In the genomic region with DNA sequence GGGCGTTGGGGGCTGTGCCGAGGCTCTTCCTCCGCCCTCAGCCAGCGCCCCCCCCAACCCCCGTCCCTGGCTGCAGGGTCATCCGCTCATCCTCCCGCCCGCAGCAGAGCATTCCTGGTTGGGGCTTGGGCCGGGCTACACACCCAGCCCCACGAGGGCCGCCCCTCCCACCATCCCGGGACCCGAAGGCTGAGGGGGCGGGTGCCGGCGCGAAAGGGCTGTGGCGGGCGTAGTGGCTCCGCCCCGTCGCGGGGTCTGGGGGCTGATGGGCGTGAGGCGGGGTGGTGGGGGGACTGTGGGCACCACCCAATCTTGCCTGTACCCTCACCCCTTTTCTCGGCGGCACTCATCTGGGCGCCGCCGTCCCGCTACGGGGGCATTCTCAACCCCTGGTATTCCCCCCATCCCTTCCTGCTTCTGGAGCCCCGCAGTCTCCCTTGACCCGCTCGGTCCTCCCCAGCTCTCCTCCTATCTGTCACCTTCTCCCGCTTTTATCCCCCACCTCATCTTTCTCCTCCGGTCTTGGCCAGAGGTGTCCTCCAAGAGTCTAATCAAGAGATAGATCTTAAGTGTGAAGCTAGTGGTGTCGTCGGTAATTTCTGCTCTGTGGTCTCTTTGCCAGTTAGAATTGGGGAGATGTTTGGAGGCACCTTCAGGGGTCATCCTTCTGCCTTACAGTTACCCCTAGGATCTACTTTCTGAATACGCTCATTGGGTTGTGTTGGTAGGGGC, we compare ENCODE assay signal across 8 cellular contexts. TPM values are rescaled to one million over a fixed set of nuclear protein-coding genes. Genes with fewer than 3 reads are reported as not detected.
DNase-seq lines count a peak whose midpoint lies in the region; TF ChIP-seq lines count a peak whose summit lies in the region.

No MANE protein-coding gene starts in this region.

- H3K4me3 ChIP-seq in HFF-Myc (replicated peaks; ENCODE audit: low read depth, low read length) (peak overlapping the region; percentile 77), Loucy (ENCODE audit: low read length, poor library complexity, severe bottlenecking) (peak overlapping the region; percentile 89)

- TF ChIP-seq CTCF in HFF-Myc (IDR thresholded peaks at IDR 0.05; ENCODE audit: low read depth, low read length, missing control alignments) (no peak), Loucy (conservative IDR thresholded peaks at IDR 0.05; ENCODE audit: low read length) (no peak), osteocyte (IDR thresholded peaks at IDR 0.05) (no peak)

- H3K9me3 ChIP-seq in Loucy (ENCODE audit: insufficient read depth, low read depth, low read length) = no peaks in the 10 kb centered on the region

- no peaks in the 10 kb centered on the region for H3K9me2 ChIP-seq in Loucy (replicated peaks; ENCODE audit: low read depth, low read length)

- H2AFZ ChIP-seq in Loucy (ENCODE audit: low read length) = peak overlapping the region; percentile 58

- intact Hi-C loops in activated T-helper 1 cell treated with anti-CD3 and anti-CD28 coated beads, Interleukin-12 subunit alpha, Interleukin-12 subunit beta, Interleukin-2, Interleukin-4 antibody, amounts not matched to agents 30 ng/mL and 10 ng/mL and 1 ng/mL, durations not matched to agents 14 hours and 24 hours and 36 hours (cut with micrococcal nuclease) = loop anchor here (2.0 to 10.0 kb wide), 2 partner anchors 368 to 1346 kb away; no protein-coding TSS in a partner anchor

- H3K27ac Mint-ChIP-seq in activated T-helper 1 cell treated with anti-CD3 and anti-CD28 coated beads, Interleukin-12 subunit alpha, Interleukin-12 subunit beta, Interleukin-2, Interleukin-4 antibody, amounts not matched to agents 30 ng/mL and 10 ng/mL and 1 ng/mL, durations not matched to agents 14 hours and 24 hours and 36 hours = peak overlapping the region; percentile 71
- peak overlapping the region; percentile 70 for H3K27ac Mint-ChIP-seq in osteocyte (ENCODE audit: unreplicated experiment)

- no peaks in the 10 kb centered on the region for H3K36me3 Mint-ChIP-seq in activated T-helper 1 cell treated with anti-CD3 and anti-CD28 coated beads, Interleukin-12 subunit alpha, Interleukin-12 subunit beta, Interleukin-2, Interleukin-4 antibody, amounts not matched to agents 30 ng/mL and 10 ng/mL and 1 ng/mL, durations not matched to agents 14 hours and 24 hours and 36 hours (ENCODE audit: low read depth)
- H3K36me3 Mint-ChIP-seq in osteocyte (ENCODE audit: unreplicated experiment) = no peaks in the 10 kb centered on the region

- H3K36me3 ChIP-seq in Loucy (ENCODE audit: insufficient read depth, low read length) = no peaks in the 10 kb centered on the region

- peaks cover 9% of the 10 kb centered on the region for H3K4me1 ChIP-seq in Loucy (ENCODE audit: insufficient read depth, low read length, poor library complexity, severe bottlenecking)

- H3F3A ChIP-seq in Loucy (ENCODE audit: low read depth) = no peaks in the 10 kb centered on the region

- DNase-seq in activated gamma-delta T cell (lab: John Stamatoyannopoulos, UW) (peak; percentile 61), activated gamma-delta T cell treated with Interleukin-2 at 50 U/mL for 16 hours (no peak), HFF-Myc (ENCODE audit: extremely low read depth, low read depth) (no peak), glomerular visceral epithelial cell (ENCODE audit: extremely low spot score) (peak; percentile 51), osteocyte (ENCODE audit: extremely low spot score, unreplicated experiment) (no peak), GM19240 (ENCODE audit: insufficient read length, low spot score) (no peak)
- DNase-seq in activated T-helper 1 cell treated with anti-CD3 and anti-CD28 coated beads, Interleukin-12 subunit alpha, Interleukin-12 subunit beta, Interleukin-2, Interleukin-4 antibody, amounts not matched to agents 30 ng/mL and 10 ng/mL and 1 ng/mL, durations not matched to agents 14 hours and 24 hours and 36 hours (ENCODE audit: low spot score) = peak; percentile 16

- peak overlapping the region; percentile 72 for H3K9ac ChIP-seq in Loucy (ENCODE audit: low read depth, low read length, poor library complexity, severe bottlenecking)

- H3K4me3 Mint-ChIP-seq in activated T-helper 1 cell treated with anti-CD3 and anti-CD28 coated beads, Interleukin-12 subunit alpha, Interleukin-12 subunit beta, Interleukin-2, Interleukin-4 antibody, amounts not matched to agents 30 ng/mL and 10 ng/mL and 1 ng/mL, durations not matched to agents 14 hours and 24 hours and 36 hours = peak overlapping the region; percentile 87
- peak overlapping the region; percentile 91 for H3K4me3 Mint-ChIP-seq in osteocyte (ENCODE audit: unreplicated experiment)

- H3K4me2 ChIP-seq in Loucy (ENCODE audit: low read depth, low read length, poor library complexity, severe bottlenecking) = peak overlapping the region; percentile 74

- peaks cover 20% of the 10 kb centered on the region for H3K4me1 Mint-ChIP-seq in activated T-helper 1 cell treated with anti-CD3 and anti-CD28 coated beads, Interleukin-12 subunit alpha, Interleukin-12 subunit beta, Interleukin-2, Interleukin-4 antibody, amounts not matched to agents 30 ng/mL and 10 ng/mL and 1 ng/mL, durations not matched to agents 14 hours and 24 hours and 36 hours (ENCODE audit: low read depth)
- peaks cover 38% of the 10 kb centered on the region for H3K4me1 Mint-ChIP-seq in osteocyte (ENCODE audit: unreplicated experiment)

- no peaks in the 10 kb centered on the region for H3K27me3 ChIP-seq in Loucy (ENCODE audit: insufficient read depth, low read length, poor library complexity, severe bottlenecking)

- peaks cover 30% of the 10 kb centered on the region for H3K27me3 Mint-ChIP-seq in activated T-helper 1 cell treated with anti-CD3 and anti-CD28 coated beads, Interleukin-12 subunit alpha, Interleukin-12 subunit beta, Interleukin-2, Interleukin-4 antibody, amounts not matched to agents 30 ng/mL and 10 ng/mL and 1 ng/mL, durations not matched to agents 14 hours and 24 hours and 36 hours (ENCODE audit: insufficient read depth)
- no peaks in the 10 kb centered on the region for H3K27me3 Mint-ChIP-seq in osteocyte (ENCODE audit: unreplicated experiment)

- no peaks in the 10 kb centered on the region for H3K9me3 Mint-ChIP-seq in activated T-helper 1 cell treated with anti-CD3 and anti-CD28 coated beads, Interleukin-12 subunit alpha, Interleukin-12 subunit beta, Interleukin-2, Interleukin-4 antibody, amounts not matched to agents 30 ng/mL and 10 ng/mL and 1 ng/mL, durations not matched to agents 14 hours and 24 hours and 36 hours
- no peaks in the 10 kb centered on the region for H3K9me3 Mint-ChIP-seq in osteocyte (ENCODE audit: unreplicated experiment)

- H4K20me1 ChIP-seq in Loucy (ENCODE audit: insufficient read depth, low read length, poor library complexity, severe bottlenecking) = no peaks in the 10 kb centered on the region

- H3K79me2 ChIP-seq in Loucy (ENCODE audit: insufficient read depth, low read length) = no peaks in the 10 kb centered on the region

RNA-seq across cellular contexts. Expression of gene FER, which starts 1.6 kb away (rescaled TPM):
- total RNA-seq in activated T-helper 1 cell treated with anti-CD3 and anti-CD28 coated beads, Interleukin-12 subunit alpha, Interleukin-12 subunit beta, Interleukin-2, Interleukin-4 antibody, amounts not matched to agents 30 ng/mL and 10 ng/mL and 1 ng/mL, durations not matched to agents 14 hours and 24 hours and 36 hours = 2.6 and 4.4 TPM in 2 replicates
- 27.7 and 38.2 TPM in 2 replicates for total RNA-seq in osteocyte

Comparison
In these comparisons a context has a peak if more than half of its experiments do, and no peak if none do; other contexts are left out.
1. DNase-seq: peak in activated gamma-delta T cell (single experiment), activated T-helper 1 cell treated with anti-CD3 and anti-CD28 coated beads, Interleukin-12 subunit alpha, Interleukin-12 subunit beta, Interleukin-2, Interleukin-4 antibody, amounts not matched to agents 30 ng/mL and 10 ng/mL and 1 ng/mL, durations not matched to agents 14 hours and 24 hours and 36 hours (single experiment) and glomerular visceral epithelial cell (single experiment); none in activated gamma-delta T cell treated with Interleukin-2 at 50 U/mL for 16 hours (single experiment), HFF-Myc (single experiment), osteocyte (single experiment) and GM19240 (single experiment).